18 cellular contexts compared by ENCODE assay signal in genomic region chr3:178421069-178421468, GRCh38.
DNase-seq lines count a peak whose midpoint lies in the region; ATAC-seq and TF ChIP-seq lines count a peak whose summit lies in the region.
"Had no signal": no experiment of that assay in that cellular context is flagged by ENCODE, and none has a peak within 500 bp of the region (broad histone marks: within the 10 kb centered on the region; RNA-seq: fewer than 3 reads in every experiment).

No MANE protein-coding gene starts in this region.

- DNase-seq in DMS153 (lab: John Stamatoyannopoulos, UW): peak; percentile 42
- DNase-seq in NCI-H1417 treated with DMSO at 0.1 percent for 48 hours (lab: John Stamatoyannopoulos, UW): peak; percentile 55
- peak; percentile 80 for DNase-seq in NCI-H748 (lab: John Stamatoyannopoulos, UW; ENCODE audit: unreplicated experiment)
- DNase-seq in kidney tubule cell (ENCODE audit: low spot score): peak; percentile 55
- no peak for DNase-seq in activated CD4-positive, CD25-positive, alpha-beta regulatory T cell treated with anti-CD3 and anti-CD28 coated beads, Interleukin-2, amount 50 U/mL, for 72 hours
- no peak for DNase-seq in spleen
- DNase-seq: activated CD4-positive, alpha-beta memory T cell treated with anti-CD3 and anti-CD28 coated beads, Interleukin-2, amount 10 ng/mL, durations not matched to agents 7 days and 5 days; activated CD4-positive, CD25-positive, alpha-beta regulatory T cell; effector CD4-positive, alpha-beta T cell; HCEC 1CT; hypothalamus; islet precursor cell; NCI-H226 had no signal

- no peak overlapping the region for H3K4me3 ChIP-seq in spleen
- H3K4me3 ChIP-seq: lung, prostate gland had no signal

- H3K9me3 ChIP-seq in spleen: no peaks in the 10 kb centered on the region
- H3K9me3 ChIP-seq: prostate gland had no signal

- H3K27ac ChIP-seq in spleen: no peak overlapping the region
- H3K27ac ChIP-seq: KMS-11, prostate gland had no signal

- no peaks in the 10 kb centered on the region for H3K36me3 ChIP-seq in spleen
- H3K36me3 ChIP-seq: prostate gland had no signal

- TF ChIP-seq POLR2A in spleen (IDR thresholded peaks at IDR 0.05): no peak

- no peak for ATAC-seq in HG03520 (IDR thresholded peaks at IDR 0.05; ENCODE audit: unreplicated experiment)
- ATAC-seq: esophagus mucosa had no signal

- H3K4me1 ChIP-seq in spleen: no peaks in the 10 kb centered on the region
- H3K4me1 ChIP-seq: prostate gland had no signal

- no peak for TF ChIP-seq CTCF in spleen (IDR thresholded peaks at IDR 0.05 in 8 of 11, conservative IDR thresholded peaks at IDR 0.05 in 3 of 11)

- intact Hi-C loops in spleen (cut with DNase I; ENCODE audit: low total_unique reads): no loop called here

- H3K27me3 ChIP-seq in spleen (replicated peaks in 1 of 7): no peaks in the 10 kb centered on the region

- WGBS in spleen, 5 donors: 85 to 93% (median 86%) methylated on average over 1 of the region's 1 CpG

Comparison
In these comparisons a context has a peak if more than half of its experiments do, and no peak if none do; other contexts are left out.
1. DNase-seq: peak in DMS153 (single experiment), NCI-H1417 treated with DMSO at 0.1 percent for 48 hours (single experiment), NCI-H748 (single experiment) and kidney tubule cell (single experiment); none in activated CD4-positive, CD25-positive, alpha-beta regulatory T cell treated with anti-CD3 and anti-CD28 coated beads, Interleukin-2, amount 50 U/mL, for 72 hours (single experiment) and spleen (single experiment).